In the genomic region with DNA sequence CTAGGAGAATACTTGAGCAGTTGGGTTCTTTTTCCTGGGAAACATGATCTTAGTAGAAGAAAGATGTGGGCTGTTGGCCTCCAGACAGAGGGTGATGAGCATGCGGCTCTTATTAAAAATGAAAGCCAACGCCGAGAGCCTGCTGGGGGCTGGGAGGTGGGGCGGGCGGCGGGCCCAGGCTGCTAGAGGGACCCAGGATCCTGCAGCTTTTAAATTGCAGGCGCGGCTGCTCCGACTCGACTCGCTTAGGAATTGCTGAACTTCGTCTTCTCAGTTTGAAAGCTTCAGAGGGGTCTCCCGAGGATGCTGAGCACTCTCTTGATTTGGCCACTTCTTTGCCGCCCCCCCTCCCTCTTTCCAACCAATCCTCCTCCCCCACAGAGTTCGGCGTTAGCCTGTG, we compare ENCODE assay signal across 7 cellular contexts. TPM values are rescaled to one million over a fixed set of nuclear protein-coding genes. Genes with fewer than 3 reads are reported as not detected.
DNase-seq lines count a peak whose midpoint lies in the region; ATAC-seq and TF ChIP-seq lines count a peak whose summit lies in the region.

No MANE protein-coding gene starts in this region.

- H3K27me3 Mint-ChIP-seq in activated naive CD8-positive, alpha-beta T cell, result no peaks in the 10 kb centered on the region

- intact Hi-C loops in heart left ventricle (cut with DNase I), result loop anchor here in 8 of 10 donors (2.0 to 10.0 kb wide), 6 partner anchors 36 to 71 kb away; no protein-coding TSS in a partner anchor

- peaks cover 6% of the 10 kb centered on the region for H3K36me3 Mint-ChIP-seq in activated naive CD8-positive, alpha-beta T cell

- WGBS in heart left ventricle, 4 donors, result 1 to 4% (median 2%) methylated on average over 16 of the region's 16 CpGs

- H3K27ac ChIP-seq in heart left ventricle, result peak overlapping the region; percentile 73 to 96 (median 93)

- H3K9me3 Mint-ChIP-seq in activated naive CD8-positive, alpha-beta T cell (ENCODE audit: low read depth), result no peaks in the 10 kb centered on the region

- H3K27me3 ChIP-seq in heart left ventricle, result no peaks in the 10 kb centered on the region

- H3K9me3 ChIP-seq in heart left ventricle, result no peaks in the 10 kb centered on the region

- TF ChIP-seq CTCF in GM13977 (IDR thresholded peaks at IDR 0.05; ENCODE audit: extremely low read depth, insufficient read depth, missing control alignments) (no peak), heart left ventricle (IDR thresholded peaks at IDR 0.05) (no peak)

- H3K4me1 ChIP-seq in heart left ventricle, result peaks cover 0 to 57% (median 26%) of the 10 kb centered on the region in 12 donors

- peaks cover 0 to 43% (median 0%) of the 10 kb centered on the region in 9 donors for H3K36me3 ChIP-seq in heart left ventricle

- TF ChIP-seq POLR2A in heart left ventricle (IDR thresholded peaks at IDR 0.05), result no peak

- in situ Hi-C loops in GM13977 (cut with MboI; ENCODE audit: low pct_unique_long_range_greater_than_20kb, low sequenced_read_pairs, unreplicated experiment), result no loop called here

- DNase-seq in GM13977 (ENCODE audit: low spot score), result peak; percentile 84
- peak; percentile 79 for DNase-seq in NCI-H69 (lab: John Stamatoyannopoulos, UW)
- DNase-seq in heart left ventricle, result peak in 4 of 5 donors; percentile 47 to 63 (median 57)
- peak; percentile 18 for DNase-seq in putamen (ENCODE audit: low spot score)
- no peak for DNase-seq in NCI-H345 treated with DMSO at 0.1 percent for 48 hours (lab: John Stamatoyannopoulos, UW; ENCODE audit: unreplicated experiment)

- ATAC-seq in heart left ventricle (peak; percentile 32 to 70 (median 50)), HG02973 (IDR thresholded peaks at IDR 0.05; ENCODE audit: unreplicated experiment) (no peak)

- peak overlapping the region; percentile 83 for H3K4me3 Mint-ChIP-seq in activated naive CD8-positive, alpha-beta T cell

- peak overlapping the region; percentile 85 for H3K27ac Mint-ChIP-seq in activated naive CD8-positive, alpha-beta T cell

- peak overlapping the region; percentile 69 to 97 (median 85) for H3K4me3 ChIP-seq in heart left ventricle

- H3K4me1 Mint-ChIP-seq in activated naive CD8-positive, alpha-beta T cell (ENCODE audit: low read depth), result peaks cover 42% of the 10 kb centered on the region

RNA-seq across cellular contexts. Expression of gene AGPAT3, which starts 1.2 kb away (rescaled TPM):
- total RNA-seq in heart left ventricle, result 10 to 100 TPM; 48.7 to 86.0 (median 65.5) TPM
- polyA plus RNA-seq in heart left ventricle, result 10 to 100 TPM; 26.6 to 51.3 TPM
